ENCODE assay signal across 1 cellular context in genomic region chr4:160877087-160877790, GRCh38.
TF ChIP-seq lines count a peak whose summit lies in the region.

No MANE protein-coding gene starts in this region.

TF ChIP-seq in WTC11, 78 proteins besides CTCF, POLR2A, EP300 and RAD21 (continued from another document):
- TF ChIP-seq, protein P1, sequence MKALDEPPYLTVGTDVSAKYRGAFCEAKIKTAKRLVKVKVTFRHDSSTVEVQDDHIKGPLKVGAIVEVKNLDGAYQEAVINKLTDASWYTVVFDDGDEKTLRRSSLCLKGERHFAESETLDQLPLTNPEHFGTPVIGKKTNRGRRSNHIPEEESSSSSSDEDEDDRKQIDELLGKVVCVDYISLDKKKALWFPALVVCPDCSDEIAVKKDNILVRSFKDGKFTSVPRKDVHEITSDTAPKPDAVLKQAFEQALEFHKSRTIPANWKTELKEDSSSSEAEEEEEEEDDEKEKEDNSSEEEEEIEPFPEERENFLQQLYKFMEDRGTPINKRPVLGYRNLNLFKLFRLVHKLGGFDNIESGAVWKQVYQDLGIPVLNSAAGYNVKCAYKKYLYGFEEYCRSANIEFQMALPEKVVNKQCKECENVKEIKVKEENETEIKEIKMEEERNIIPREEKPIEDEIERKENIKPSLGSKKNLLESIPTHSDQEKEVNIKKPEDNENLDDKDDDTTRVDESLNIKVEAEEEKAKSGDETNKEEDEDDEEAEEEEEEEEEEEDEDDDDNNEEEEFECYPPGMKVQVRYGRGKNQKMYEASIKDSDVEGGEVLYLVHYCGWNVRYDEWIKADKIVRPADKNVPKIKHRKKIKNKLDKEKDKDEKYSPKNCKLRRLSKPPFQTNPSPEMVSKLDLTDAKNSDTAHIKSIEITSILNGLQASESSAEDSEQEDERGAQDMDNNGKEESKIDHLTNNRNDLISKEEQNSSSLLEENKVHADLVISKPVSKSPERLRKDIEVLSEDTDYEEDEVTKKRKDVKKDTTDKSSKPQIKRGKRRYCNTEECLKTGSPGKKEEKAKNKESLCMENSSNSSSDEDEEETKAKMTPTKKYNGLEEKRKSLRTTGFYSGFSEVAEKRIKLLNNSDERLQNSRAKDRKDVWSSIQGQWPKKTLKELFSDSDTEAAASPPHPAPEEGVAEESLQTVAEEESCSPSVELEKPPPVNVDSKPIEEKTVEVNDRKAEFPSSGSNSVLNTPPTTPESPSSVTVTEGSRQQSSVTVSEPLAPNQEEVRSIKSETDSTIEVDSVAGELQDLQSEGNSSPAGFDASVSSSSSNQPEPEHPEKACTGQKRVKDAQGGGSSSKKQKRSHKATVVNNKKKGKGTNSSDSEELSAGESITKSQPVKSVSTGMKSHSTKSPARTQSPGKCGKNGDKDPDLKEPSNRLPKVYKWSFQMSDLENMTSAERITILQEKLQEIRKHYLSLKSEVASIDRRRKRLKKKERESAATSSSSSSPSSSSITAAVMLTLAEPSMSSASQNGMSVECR (CRISPR knock-in tag; IDR thresholded peaks at IDR 0.05; ENCODE audit: borderline replicate concordance): no peak
- TF ChIP-seq JAZF1 (CRISPR knock-in tag; IDR thresholded peaks at IDR 0.05): no peak
- TF ChIP-seq, protein P2, sequence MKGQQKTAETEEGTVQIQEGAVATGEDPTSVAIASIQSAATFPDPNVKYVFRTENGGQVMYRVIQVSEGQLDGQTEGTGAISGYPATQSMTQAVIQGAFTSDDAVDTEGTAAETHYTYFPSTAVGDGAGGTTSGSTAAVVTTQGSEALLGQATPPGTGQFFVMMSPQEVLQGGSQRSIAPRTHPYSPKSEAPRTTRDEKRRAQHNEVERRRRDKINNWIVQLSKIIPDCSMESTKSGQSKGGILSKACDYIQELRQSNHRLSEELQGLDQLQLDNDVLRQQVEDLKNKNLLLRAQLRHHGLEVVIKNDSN (CRISPR knock-in tag; IDR thresholded peaks at IDR 0.05): no peak
- TF ChIP-seq IRF2 (CRISPR knock-in tag; IDR thresholded peaks at IDR 0.05; ENCODE audit: borderline replicate concordance, low read depth): no peak
- no peak for TF ChIP-seq EMX1 (CRISPR knock-in tag; IDR thresholded peaks at IDR 0.05)
- no peak for TF ChIP-seq ZNF423 (CRISPR knock-in tag; IDR thresholded peaks at IDR 0.05)
- TF ChIP-seq RELA (CRISPR knock-in tag; IDR thresholded peaks at IDR 0.05; ENCODE audit: borderline replicate concordance): no peak
- TF ChIP-seq TP53 (CRISPR knock-in tag; IDR thresholded peaks at IDR 0.05): no peak
